In the genomic region with DNA sequence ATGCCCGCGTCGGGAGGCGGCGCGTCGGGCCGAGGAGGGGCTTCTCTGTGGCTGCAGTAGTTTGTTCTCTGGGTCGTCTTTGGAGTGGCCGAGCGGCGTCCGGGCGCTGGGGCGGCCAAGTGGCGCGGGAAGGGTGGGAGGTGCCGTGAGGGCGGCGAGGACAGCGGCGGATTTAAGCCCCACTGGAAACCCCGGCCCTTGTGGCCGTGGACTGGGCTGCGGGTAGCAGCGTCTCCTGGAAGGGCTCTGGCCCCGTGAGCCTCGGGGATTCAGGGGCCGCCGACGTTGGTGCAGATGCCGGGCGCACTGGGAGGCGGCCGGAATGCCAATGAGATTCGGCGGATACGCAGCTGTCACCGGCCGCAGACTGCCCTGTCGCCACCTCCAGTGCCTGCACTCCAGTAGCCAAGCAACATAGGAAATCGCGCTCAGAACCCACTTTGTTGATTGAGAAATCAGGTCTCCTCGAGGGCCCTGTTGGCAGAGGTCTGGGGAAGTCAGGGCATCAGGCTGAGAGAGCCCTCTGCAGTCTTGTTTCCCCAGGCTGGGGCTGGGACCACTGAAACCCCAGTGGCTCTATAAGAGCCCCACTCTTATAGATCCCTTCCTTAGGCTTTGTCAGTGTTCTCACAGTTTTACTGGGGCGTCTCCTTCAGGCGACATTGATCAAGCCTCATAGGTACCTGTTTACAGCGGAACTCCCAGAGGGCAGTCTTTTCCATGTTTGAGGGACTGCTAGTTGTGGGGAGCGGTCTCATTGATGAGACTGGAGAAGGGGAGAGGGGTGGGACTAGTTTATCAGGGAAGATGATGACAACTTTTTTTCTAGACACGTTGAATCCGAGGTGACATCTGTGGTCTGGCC, we compare ENCODE assay signal across 1 cellular context.
TF ChIP-seq lines count a peak whose summit lies in the region.

No MANE protein-coding gene starts in this region.

TF ChIP-seq in GM23338, 12 proteins besides CTCF, POLR2A, EP300 and RAD21 (continued from another document):
- TF ChIP-seq, protein P1, sequence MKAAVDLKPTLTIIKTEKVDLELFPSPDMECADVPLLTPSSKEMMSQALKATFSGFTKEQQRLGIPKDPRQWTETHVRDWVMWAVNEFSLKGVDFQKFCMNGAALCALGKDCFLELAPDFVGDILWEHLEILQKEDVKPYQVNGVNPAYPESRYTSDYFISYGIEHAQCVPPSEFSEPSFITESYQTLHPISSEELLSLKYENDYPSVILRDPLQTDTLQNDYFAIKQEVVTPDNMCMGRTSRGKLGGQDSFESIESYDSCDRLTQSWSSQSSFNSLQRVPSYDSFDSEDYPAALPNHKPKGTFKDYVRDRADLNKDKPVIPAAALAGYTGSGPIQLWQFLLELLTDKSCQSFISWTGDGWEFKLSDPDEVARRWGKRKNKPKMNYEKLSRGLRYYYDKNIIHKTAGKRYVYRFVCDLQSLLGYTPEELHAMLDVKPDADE (IDR thresholded peaks at IDR 0.05) = no peak
- no peak for TF ChIP-seq ZNF114 (CRISPR knock-in tag; IDR thresholded peaks at IDR 0.05)
